ENCODE assay signal across 16 cellular contexts in the genomic region with DNA sequence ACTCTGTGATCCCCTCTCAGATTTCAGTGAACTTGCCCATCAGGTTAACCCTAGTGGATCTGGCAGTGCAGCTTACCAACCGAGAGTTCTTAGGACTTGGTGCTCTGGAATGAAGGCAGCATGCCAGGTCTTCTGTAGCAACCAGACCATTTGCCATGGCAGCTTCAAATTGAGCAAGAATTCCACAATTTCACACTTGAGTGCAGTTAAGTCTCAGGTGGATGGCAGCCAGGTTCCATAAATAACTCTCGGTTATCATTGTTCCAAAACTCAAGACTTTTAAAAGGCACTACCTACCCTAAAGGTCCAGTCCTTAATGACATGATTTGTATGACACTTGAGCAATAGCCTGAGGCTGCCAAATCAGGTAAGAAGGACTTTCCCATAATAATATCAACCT. TPM values are rescaled to one million over a fixed set of nuclear protein-coding genes. Genes with fewer than 3 reads are reported as not detected.
DNase-seq lines count a peak whose midpoint lies in the region; ATAC-seq and TF ChIP-seq lines count a peak whose summit lies in the region.
"Had no signal": no experiment of that assay in that cellular context is flagged by ENCODE, and none has a peak within 500 bp of the region (broad histone marks: within the 10 kb centered on the region; RNA-seq: fewer than 3 reads in every experiment).

No MANE protein-coding gene starts in this region.

- CTCF ChIA-PET in HEK293 (lab: Yijun Ruan, JAX), result interaction anchor here (0.6 kb wide), 1 partner anchor 259 kb away, joined by 5 read pairs; no protein-coding TSS in a partner anchor

- ATAC-seq in GM19328 (IDR thresholded peaks at IDR 0.05; ENCODE audit: unreplicated experiment) (no peak), Right ventricle myocardium superior (ENCODE audit: poor library complexity) (no peak), GM19023 (IDR thresholded peaks at IDR 0.05; ENCODE audit: unreplicated experiment) (no peak)
- ATAC-seq: activated T-helper 17 cell treated with anti-CD3 and anti-CD28 coated beads, Interleukin-2, amount 50 U/mL, for 72 hours; pancreas had no signal

- POLR2A ChIA-PET in HEK293 (lab: Yijun Ruan, JAX), result no interaction called here

- no peak overlapping the region for H3K4me3 ChIP-seq in HEK293 (ENCODE audit: low read depth, low read length)
- H3K4me3 ChIP-seq: pancreas, tibial nerve had no signal

- TF ChIP-seq CTCF in HEK293 (tag by site-specific recombination; IDR thresholded peaks at IDR 0.05), result no peak

- peaks cover 6% of the 10 kb centered on the region for H3K4me1 ChIP-seq in HEK293 (ENCODE audit: control insufficient read depth, insufficient read depth, low read length)
- H3K4me1 ChIP-seq: pancreas, tibial nerve had no signal

- DNase-seq in A172 (ENCODE audit: low spot score) (peak; percentile 21), anterior cingulate cortex (lab: John Stamatoyannopoulos, UW) (peak in 34 of 58 donors; percentile 1 to 64 (median 13)), inferior parietal cortex (ENCODE audit: extremely low spot score) (peak; percentile 14), Right ventricle myocardium superior (no peak), GF-D8 (lab: John Stamatoyannopoulos, UW) (no peak)
- DNase-seq: DND-41, GOT3, NCI-H524, pancreas, T1000 had no signal

- no peaks in the 10 kb centered on the region for H3K9me3 ChIP-seq in HEK293 (ENCODE audit: control insufficient read depth, insufficient read depth, low read depth, low read length)
- H3K9me3 ChIP-seq: pancreas, tibial nerve had no signal

- no peak overlapping the region for H3K27ac ChIP-seq in HEK293 (ENCODE audit: extremely low read depth, low read depth, low read length)
- H3K27ac ChIP-seq: HL-60, pancreas, tibial nerve had no signal

- peaks cover 4 to 13% of the 10 kb centered on the region in 2 experiments for H3K36me3 ChIP-seq in HEK293 (ENCODE audit: control insufficient read depth in 2 of 2, insufficient read depth in 1 of 2, low read length in 2 of 2)
- H3K36me3 ChIP-seq: tibial nerve had no signal

- intact Hi-C loops in Right ventricle myocardium superior (cut with DNase I), result no loop called here

TF ChIP-seq in HEK293, 187 proteins besides CTCF, POLR2A, EP300 and RAD21:
- TF ChIP-seq FEZF1 (tag by site-specific recombination; IDR thresholded peaks at IDR 0.05) (peak; percentile 61; the same call in 1 of the 2 replicates), ZNF529 (tag by site-specific recombination; IDR thresholded peaks at IDR 0.05; ENCODE audit: insufficient replicate concordance) (no peak)
- TF ChIP-seq, protein P1, sequence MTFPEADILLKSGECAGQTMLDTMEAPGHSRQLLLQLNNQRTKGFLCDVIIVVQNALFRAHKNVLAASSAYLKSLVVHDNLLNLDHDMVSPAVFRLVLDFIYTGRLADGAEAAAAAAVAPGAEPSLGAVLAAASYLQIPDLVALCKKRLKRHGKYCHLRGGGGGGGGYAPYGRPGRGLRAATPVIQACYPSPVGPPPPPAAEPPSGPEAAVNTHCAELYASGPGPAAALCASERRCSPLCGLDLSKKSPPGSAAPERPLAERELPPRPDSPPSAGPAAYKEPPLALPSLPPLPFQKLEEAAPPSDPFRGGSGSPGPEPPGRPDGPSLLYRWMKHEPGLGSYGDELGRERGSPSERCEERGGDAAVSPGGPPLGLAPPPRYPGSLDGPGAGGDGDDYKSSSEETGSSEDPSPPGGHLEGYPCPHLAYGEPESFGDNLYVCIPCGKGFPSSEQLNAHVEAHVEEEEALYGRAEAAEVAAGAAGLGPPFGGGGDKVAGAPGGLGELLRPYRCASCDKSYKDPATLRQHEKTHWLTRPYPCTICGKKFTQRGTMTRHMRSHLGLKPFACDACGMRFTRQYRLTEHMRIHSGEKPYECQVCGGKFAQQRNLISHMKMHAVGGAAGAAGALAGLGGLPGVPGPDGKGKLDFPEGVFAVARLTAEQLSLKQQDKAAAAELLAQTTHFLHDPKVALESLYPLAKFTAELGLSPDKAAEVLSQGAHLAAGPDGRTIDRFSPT (tag by site-specific recombination; IDR thresholded peaks at IDR 0.05), result no peak
- TF ChIP-seq, protein P2, sequence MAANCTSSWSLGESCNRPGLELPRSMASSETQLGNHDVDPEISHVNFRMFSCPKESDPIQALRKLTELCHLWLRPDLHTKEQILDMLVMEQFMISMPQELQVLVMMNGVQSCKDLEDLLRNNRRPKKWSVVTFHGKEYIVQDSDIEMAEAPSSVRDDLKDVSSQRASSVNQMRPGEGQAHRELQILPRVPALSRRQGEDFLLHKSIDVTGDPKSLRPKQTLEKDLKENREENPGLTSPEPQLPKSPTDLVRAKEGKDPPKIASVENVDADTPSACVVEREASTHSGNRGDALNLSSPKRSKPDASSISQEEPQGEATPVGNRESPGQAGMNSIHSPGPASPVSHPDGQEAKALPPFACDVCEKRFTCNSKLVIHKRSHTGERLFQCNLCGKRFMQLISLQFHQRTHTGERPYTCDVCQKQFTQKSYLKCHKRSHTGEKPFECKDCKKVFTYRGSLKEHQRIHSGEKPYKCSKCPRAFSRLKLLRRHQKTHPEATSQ (tag by site-specific recombination; IDR thresholded peaks at IDR 0.05), result no peak

RNA-seq across cellular contexts. Expression of a gene that starts 48.1 kb away (rescaled TPM):
- total RNA-seq in A172 (2014; rRNA removed; shearing (Covaris generic)), result not detected in 2 replicates
- 0.19 TPM for total RNA-seq in Right ventricle myocardium superior

Comparison
In these comparisons a context has a peak if more than half of its experiments do, and no peak if none do; other contexts are left out.
1. DNase-seq: peak in A172 (single experiment), anterior cingulate cortex (34 of 58) and inferior parietal cortex (single experiment); none in Right ventricle myocardium superior (single experiment) and GF-D8 (single experiment).